ENCODE assay signal across 17 cellular contexts in genomic region chr7:134307320-134307719, GRCh38.
"Had no signal": no experiment of that assay in that cellular context is flagged by ENCODE, and none has a peak within 500 bp of the region (broad histone marks: within the 10 kb centered on the region; RNA-seq: fewer than 3 reads in every experiment).

No MANE protein-coding gene starts in this region.

- H3K36me3 ChIP-seq: prostate gland had no signal

- H3K4me3 Mint-ChIP-seq: activated B cell treated with CpG ODN at 0.5 μM for 24 hours; activated CD4-positive, alpha-beta T cell treated with anti-CD3 and anti-CD28 coated beads, Interleukin-2, amount 10 ng/mL, durations not matched to agents 24 days and 14 days; memory B cell; natural killer cell; stimulated activated naive CD8-positive, alpha-beta T cell treated with anti-CD3 and anti-CD28 coated beads, Interleukin-15, Interleukin-2, amounts not matched to agents 100 ng/mL and 50 ng/mL, for 24 hours had no signal

- ATAC-seq: esophagus mucosa, left lung, natural killer cell, sciatic nerve had no signal

- H3K4me1 Mint-ChIP-seq: activated B cell treated with CpG ODN at 0.5 μM for 24 hours, memory B cell, natural killer cell had no signal

- H3K9me3 Mint-ChIP-seq: activated B cell treated with CpG ODN at 0.5 μM for 24 hours; activated CD4-positive, alpha-beta T cell treated with anti-CD3 and anti-CD28 coated beads, Interleukin-2, amount 10 ng/mL, durations not matched to agents 24 days and 14 days; memory B cell; natural killer cell; stimulated activated naive CD8-positive, alpha-beta T cell treated with anti-CD3 and anti-CD28 coated beads, Interleukin-15, Interleukin-2, amounts not matched to agents 100 ng/mL and 50 ng/mL, for 24 hours had no signal

- H3K4me3 ChIP-seq: dorsolateral prefrontal cortex, left lung, prostate gland, upper lobe of left lung had no signal

- H3K27ac ChIP-seq: dorsolateral prefrontal cortex, left lung, prostate gland, upper lobe of left lung had no signal

- H3K27me3 Mint-ChIP-seq: activated B cell treated with CpG ODN at 0.5 μM for 24 hours; activated CD4-positive, alpha-beta T cell treated with anti-CD3 and anti-CD28 coated beads, Interleukin-2, amount 10 ng/mL, durations not matched to agents 24 days and 14 days; memory B cell; stimulated activated naive CD8-positive, alpha-beta T cell treated with anti-CD3 and anti-CD28 coated beads, Interleukin-15, Interleukin-2, amounts not matched to agents 100 ng/mL and 50 ng/mL, for 24 hours had no signal

- H3K27me3 ChIP-seq: dorsolateral prefrontal cortex, left lung, upper lobe of left lung had no signal

- H3K4me1 ChIP-seq: upper lobe of left lung had no signal

- DNase-seq: activated B cell treated with CpG ODN at 0.5 μM for 24 hours; activated CD4-positive, alpha-beta T cell treated with anti-CD3 and anti-CD28 coated beads, Interleukin-2, amount 10 ng/mL, durations not matched to agents 24 days and 14 days; activated naive CD4-positive, alpha-beta T cell treated with anti-CD3 and anti-CD28 coated beads, Interleukin-2, amount 50 U/mL, for 16 hours; amniotic stem cell; dorsolateral prefrontal cortex; left lung; natural killer cell; nucleus accumbens; stimulated activated CD4-positive, alpha-beta T cell treated with anti-CD3 and anti-CD28 coated beads, Interleukin-4, amount 100 ng/mL, for 1 hour; stimulated activated CD8-positive, alpha-beta memory T cell treated with anti-CD3 and anti-CD28 coated beads, Interleukin-4, amount 100 ng/mL, for 48 hours; T-helper 2 cell; upper lobe of left lung had no signal

- H3K27ac Mint-ChIP-seq: activated B cell treated with CpG ODN at 0.5 μM for 24 hours; activated CD4-positive, alpha-beta T cell treated with anti-CD3 and anti-CD28 coated beads, Interleukin-2, amount 10 ng/mL, durations not matched to agents 24 days and 14 days; memory B cell; natural killer cell; stimulated activated naive CD8-positive, alpha-beta T cell treated with anti-CD3 and anti-CD28 coated beads, Interleukin-15, Interleukin-2, amounts not matched to agents 100 ng/mL and 50 ng/mL, for 24 hours had no signal

- H3K9me3 ChIP-seq: left lung, prostate gland, upper lobe of left lung had no signal
